15 cellular contexts compared by ENCODE assay signal in genomic region chr5:116441223-116441622, GRCh38.
DNase-seq lines count a peak whose midpoint lies in the region; ATAC-seq and TF ChIP-seq lines count a peak whose summit lies in the region.
"Had no signal": no experiment of that assay in that cellular context is flagged by ENCODE, and none has a peak within 500 bp of the region (broad histone marks: within the 10 kb centered on the region; RNA-seq: fewer than 3 reads in every experiment).

No MANE protein-coding gene starts in this region.

- TF ChIP-seq CTCF in MM.1S (IDR thresholded peaks at IDR 0.05; ENCODE audit: low read length), result no peak

- no peak overlapping the region for H3K4me2 ChIP-seq in MM.1S (ENCODE audit: low read depth, low read length)

- H2AFZ ChIP-seq in MM.1S (ENCODE audit: low read length), result no peak overlapping the region

- H3K4me3 ChIP-seq in MM.1S (ENCODE audit: low read length), result no peak overlapping the region
- H3K4me3 ChIP-seq: cardiac muscle cell, gastrocnemius medialis had no signal

- intact Hi-C loops in cardiac septum (cut with DNase I), result no loop called here

- H3K36me3 ChIP-seq in MM.1S (replicated peaks; ENCODE audit: insufficient read depth, low read length), result no peaks in the 10 kb centered on the region

- no peaks in the 10 kb centered on the region for H3K27me3 Mint-ChIP-seq in activated T-cell treated with anti-CD3 and anti-CD28 coated beads, Interleukin-2, amount 50 U/mL, for 24 hours
- H3K27me3 Mint-ChIP-seq: activated naive CD8-positive, alpha-beta T cell had no signal

- no peaks in the 10 kb centered on the region for H3K27me3 ChIP-seq in MM.1S (replicated peaks; ENCODE audit: insufficient read depth, low read length)
- H3K27me3 ChIP-seq: cardiac muscle cell, gastrocnemius medialis had no signal

- H3K36me3 Mint-ChIP-seq in activated T-cell treated with anti-CD3 and anti-CD28 coated beads, Interleukin-2, amount 50 U/mL, for 24 hours (ENCODE audit: low read depth), result peaks cover 30% of the 10 kb centered on the region

- no peak overlapping the region for H3K9ac ChIP-seq in MM.1S (ENCODE audit: low read length)

- H3K9me3 Mint-ChIP-seq in activated T-cell treated with anti-CD3 and anti-CD28 coated beads, Interleukin-2, amount 50 U/mL, for 24 hours, result no peaks in the 10 kb centered on the region

- no peaks in the 10 kb centered on the region for H4K20me1 ChIP-seq in MM.1S (ENCODE audit: insufficient read depth, low read length)

- no peaks in the 10 kb centered on the region for H3K4me1 Mint-ChIP-seq in activated T-cell treated with anti-CD3 and anti-CD28 coated beads, Interleukin-2, amount 50 U/mL, for 24 hours (ENCODE audit: low read depth)

- H3K79me2 ChIP-seq in MM.1S (ENCODE audit: low read length), result no peaks in the 10 kb centered on the region

- DNase-seq in COLO668 (lab: John Stamatoyannopoulos, UW; ENCODE audit: unreplicated experiment), result peak; percentile 59
- peak; percentile 26 for DNase-seq in MM.1S
- peak; percentile 67 for DNase-seq in NCI-H748 treated with DMSO at 0.1 percent for 48 hours (lab: John Stamatoyannopoulos, UW)
- DNase-seq in iPS DF 19.7 (ENCODE audit: low read depth, low spot score), result peak; percentile 48
- DNase-seq in cardiac septum (ENCODE audit: low spot score), result no peak
- no peak for DNase-seq in activated T-cell treated with anti-CD3 and anti-CD28 coated beads, Interleukin-2, amount 50 U/mL, for 24 hours
- no peak for DNase-seq in NCI-H1694 (lab: John Stamatoyannopoulos, UW)
- DNase-seq: activated CD8-positive, alpha-beta memory T cell treated with anti-CD3 and anti-CD28 coated beads, Interleukin-2, amount 50 U/mL, for 4 hours; gastrocnemius medialis; KBM-7; stimulated activated CD4-positive, alpha-beta T cell treated with anti-CD3 and anti-CD28 coated beads, Interleukin-15, amount 100 ng/mL, for 24 hours had no signal

- H3K4me3 Mint-ChIP-seq in activated T-cell treated with anti-CD3 and anti-CD28 coated beads, Interleukin-2, amount 50 U/mL, for 24 hours, result no peak overlapping the region
- H3K4me3 Mint-ChIP-seq: activated naive CD8-positive, alpha-beta T cell had no signal

- no peak overlapping the region for H3K27ac ChIP-seq in MM.1S (ENCODE audit: low read length)
- H3K27ac ChIP-seq: cardiac muscle cell, gastrocnemius medialis had no signal

- no peak for ATAC-seq in HG03521 (IDR thresholded peaks at IDR 0.05; ENCODE audit: unreplicated experiment)
- ATAC-seq: HCT116 had no signal

- no peaks in the 10 kb centered on the region for H3F3A ChIP-seq in MM.1S (ENCODE audit: insufficient read depth, low read length)

- no peaks in the 10 kb centered on the region for H3K9me2 ChIP-seq in MM.1S (replicated peaks; ENCODE audit: insufficient read depth, low read length)

- no peak overlapping the region for H3K27ac Mint-ChIP-seq in activated T-cell treated with anti-CD3 and anti-CD28 coated beads, Interleukin-2, amount 50 U/mL, for 24 hours
- H3K27ac Mint-ChIP-seq: activated naive CD8-positive, alpha-beta T cell had no signal

- H3K4me1 ChIP-seq in MM.1S (ENCODE audit: low read length), result no peaks in the 10 kb centered on the region

- H3K9me3 ChIP-seq in MM.1S (replicated peaks; ENCODE audit: insufficient read depth, low read length), result no peaks in the 10 kb centered on the region
- H3K9me3 ChIP-seq: gastrocnemius medialis had no signal

Comparison
In these comparisons a context has a peak if more than half of its experiments do, and no peak if none do; other contexts are left out.
1. DNase-seq: peak in COLO668 (single experiment), MM.1S (single experiment), NCI-H748 treated with DMSO at 0.1 percent for 48 hours (single experiment) and iPS DF 19.7 (single experiment); none in cardiac septum (single experiment), activated T-cell treated with anti-CD3 and anti-CD28 coated beads, Interleukin-2, amount 50 U/mL, for 24 hours (single experiment) and NCI-H1694 (single experiment).